ENCODE assay signal across 12 cellular contexts in genomic region chr6:53615633-53616449, GRCh38. TPM values are rescaled to one million over a fixed set of nuclear protein-coding genes. Genes with fewer than 3 reads are reported as not detected.
DNase-seq lines count a peak whose midpoint lies in the region; ATAC-seq and TF ChIP-seq lines count a peak whose summit lies in the region.
"Had no signal": no experiment of that assay in that cellular context is flagged by ENCODE, and none has a peak within 500 bp of the region (broad histone marks: within the 10 kb centered on the region; RNA-seq: fewer than 3 reads in every experiment).

No MANE protein-coding gene starts in this region.

- peak; percentile 90 for DNase-seq in HT1080 (ENCODE audit: low read depth)
- peak; percentile 54 for DNase-seq in amniotic epithelial cell (ENCODE audit: low read depth)
- DNase-seq in kidney tubule cell (ENCODE audit: low spot score), result peak; percentile 100
- DNase-seq in right atrium auricular region (ENCODE audit: low spot score), result no peak
- DNase-seq in suprapubic skin (ENCODE audit: low spot score in 2 of 2), result no peak
- DNase-seq in activated CD8-positive, alpha-beta memory T cell treated with anti-CD3 and anti-CD28 coated beads, Interleukin-2, amount 50 U/mL, for 4 hours, result no peak
- DNase-seq: activated T-cell treated with anti-CD3 and anti-CD28 coated beads, Interleukin-2, amount 50 U/mL, for 1 hour; Right ventricle myocardium superior had no signal

- TF ChIP-seq POLR2A in suprapubic skin (IDR thresholded peaks at IDR 0.05), result no peak

- H3K9me3 ChIP-seq in right atrium auricular region, result no peaks in the 10 kb centered on the region
- no peaks in the 10 kb centered on the region for H3K9me3 ChIP-seq in suprapubic skin
- H3K9me3 ChIP-seq: vagina had no signal

- H3K4me3 ChIP-seq in ACC112 (ENCODE audit: low read depth, low read length), result peak overlapping the region; percentile 10; the same call in 1 of the 2 replicates
- no peak overlapping the region for H3K4me3 ChIP-seq in right atrium auricular region
- no peak overlapping the region for H3K4me3 ChIP-seq in suprapubic skin
- H3K4me3 ChIP-seq: skin epidermis, vagina had no signal

- no peaks in the 10 kb centered on the region for H3K27me3 ChIP-seq in ACC112 (ENCODE audit: insufficient read depth, low read length)
- H3K27me3 ChIP-seq in right atrium auricular region, result no peaks in the 10 kb centered on the region
- no peaks in the 10 kb centered on the region for H3K27me3 ChIP-seq in suprapubic skin
- H3K27me3 ChIP-seq: vagina had no signal

- no peak overlapping the region for H2AFZ ChIP-seq in ACC112 (ENCODE audit: low read length, unreplicated experiment)

- 59% methylated on average over 8 of the region's 8 CpGs for WGBS in suprapubic skin

- no peaks in the 10 kb centered on the region for H3K79me2 ChIP-seq in ACC112 (ENCODE audit: control insufficient read depth, insufficient read depth, low read length, unreplicated experiment)

- H3K27ac ChIP-seq in ACC112 (ENCODE audit: low read depth, low read length), result peak overlapping the region; percentile 73
- no peak overlapping the region for H3K27ac ChIP-seq in right atrium auricular region
- no peak overlapping the region for H3K27ac ChIP-seq in suprapubic skin
- H3K27ac ChIP-seq: vagina had no signal

- TF ChIP-seq EP300 in suprapubic skin (IDR thresholded peaks at IDR 0.05), result no peak

- TF ChIP-seq CTCF in right atrium auricular region (IDR thresholded peaks at IDR 0.05), result no peak
- TF ChIP-seq CTCF in suprapubic skin (IDR thresholded peaks at IDR 0.05), result no peak

- H3K36me3 ChIP-seq in ACC112 (ENCODE audit: insufficient read depth, low read length) (no peaks in the 10 kb centered on the region), right atrium auricular region (no peaks in the 10 kb centered on the region), suprapubic skin (no peaks in the 10 kb centered on the region)
- H3K36me3 ChIP-seq: vagina had no signal

- H3K4me1 ChIP-seq in ACC112 (ENCODE audit: control insufficient read depth, insufficient read depth, low read length, unreplicated experiment) (peaks cover 14% of the 10 kb centered on the region), right atrium auricular region (no peaks in the 10 kb centered on the region), suprapubic skin (no peaks in the 10 kb centered on the region)

- ATAC-seq in HG03139 (IDR thresholded peaks at IDR 0.05; ENCODE audit: unreplicated experiment), result no peak

RNA-seq across cellular contexts. Expression of gene KLHL31, which starts 49.7 kb away (rescaled TPM):
- total RNA-seq in HT1080 (2014; rRNA removed; shearing (Covaris generic)), result 0.02 TPM in 1 of 2 replicates, not detected in the other
- not detected in 2 replicates for polyA plus RNA-seq in HT1080 (2015; cell fraction: cytosol; rRNA removed)
- 0.03 and 0.06 TPM in 2 replicates for polyA plus RNA-seq in HT1080 (2015; cell fraction: nucleus; rRNA removed)
- total RNA-seq in right atrium auricular region (100 to 1,000 TPM; 143 to 203 TPM), suprapubic skin (1 to 10 TPM in 2 of 4 donors, under 1 TPM in 2; 0.79 to 5.4 (median 0.95) TPM)

Comparison
In these comparisons a context has a peak if more than half of its experiments do, and no peak if none do; other contexts are left out.
1. DNase-seq: peak in HT1080 (single experiment), amniotic epithelial cell (single experiment) and kidney tubule cell (single experiment); none in right atrium auricular region (single experiment), suprapubic skin (0 of 2) and activated CD8-positive, alpha-beta memory T cell treated with anti-CD3 and anti-CD28 coated beads, Interleukin-2, amount 50 U/mL, for 4 hours (single experiment).
2. RNA of gene KLHL31, which starts 49.7 kb away (total RNA-seq): 143 to 203 TPM in right atrium auricular region; 0.79 to 5.4 TPM in suprapubic skin and 0.02 TPM in HT1080; every median in the first group is over 10 times any median in the second.